Comparison of ENCODE assay signal across 8 cellular contexts in genomic region chrX:48958635-48959094, GRCh38. TPM values are rescaled to one million over a fixed set of nuclear protein-coding genes. Genes with fewer than 3 reads are reported as not detected.
DNase-seq lines count a peak whose midpoint lies in the region; ATAC-seq and TF ChIP-seq lines count a peak whose summit lies in the region.

No MANE protein-coding gene starts in this region.

- H3K9me3 ChIP-seq in CD4-positive, CD25-positive, alpha-beta regulatory T cell (ENCODE audit: control insufficient read depth in 2 of 2, low read length in 2 of 2) = no peaks in the 10 kb centered on the region
- no peaks in the 10 kb centered on the region for H3K9me3 ChIP-seq in neural progenitor cell (ENCODE audit: low read depth)

- peaks cover 14% of the 10 kb centered on the region for H3K36me3 ChIP-seq in CD4-positive, CD25-positive, alpha-beta regulatory T cell (ENCODE audit: control insufficient read depth, insufficient read depth, low read length)
- H3K36me3 ChIP-seq in neural progenitor cell = no peaks in the 10 kb centered on the region

- peaks cover 3% of the 10 kb centered on the region for H3K36me3 Mint-ChIP-seq in CD4-positive, CD25-positive, alpha-beta regulatory T cell
- H3K36me3 Mint-ChIP-seq in neural progenitor cell = peaks cover 3% of the 10 kb centered on the region

- H3K4me3 ChIP-seq in CD4-positive, CD25-positive, alpha-beta regulatory T cell (ENCODE audit: low read depth, low read length) = peak overlapping the region; percentile 72
- H3K4me3 ChIP-seq in fibroblast of pulmonary artery (replicated peaks; ENCODE audit: low read depth, low read length) = peak overlapping the region; percentile 69
- peak overlapping the region; percentile 60 for H3K4me3 ChIP-seq in neural progenitor cell

- no peaks in the 10 kb centered on the region for H3K9me3 Mint-ChIP-seq in CD4-positive, CD25-positive, alpha-beta regulatory T cell
- peaks cover 22% of the 10 kb centered on the region for H3K9me3 Mint-ChIP-seq in neural progenitor cell

- peak overlapping the region; percentile 94 to 99 (median 98) for H3K4me3 Mint-ChIP-seq in CD4-positive, CD25-positive, alpha-beta regulatory T cell
- peak overlapping the region; percentile 99 for H3K4me3 Mint-ChIP-seq in neural progenitor cell

- H3K79me2 ChIP-seq in neural progenitor cell (ENCODE audit: low read depth) = peaks cover 35% of the 10 kb centered on the region

- no peaks in the 10 kb centered on the region for H3K27me3 ChIP-seq in CD4-positive, CD25-positive, alpha-beta regulatory T cell (ENCODE audit: control insufficient read depth, insufficient read depth, low read length)
- no peaks in the 10 kb centered on the region for H3K27me3 ChIP-seq in neural progenitor cell

- H3K4me1 Mint-ChIP-seq in CD4-positive, CD25-positive, alpha-beta regulatory T cell = peaks cover 0 to 42% (median 23%) of the 10 kb centered on the region in 4 donors
- H3K4me1 Mint-ChIP-seq in neural progenitor cell = peaks cover 17% of the 10 kb centered on the region

- peak overlapping the region; percentile 92 to 100 (median 100) for H3K27ac Mint-ChIP-seq in CD4-positive, CD25-positive, alpha-beta regulatory T cell
- peak overlapping the region; percentile 72 for H3K27ac Mint-ChIP-seq in neural progenitor cell

- peaks cover 37% of the 10 kb centered on the region for H3K4me1 ChIP-seq in CD4-positive, CD25-positive, alpha-beta regulatory T cell (ENCODE audit: control insufficient read depth, insufficient read depth, low read length, poor library complexity, severe bottlenecking)
- H3K4me1 ChIP-seq in neural progenitor cell = no peaks in the 10 kb centered on the region

- H3K27ac ChIP-seq in CD4-positive, CD25-positive, alpha-beta regulatory T cell (ENCODE audit: insufficient read depth, low read length, poor library complexity, severe bottlenecking) = peak overlapping the region; percentile 99
- peak overlapping the region; percentile 23 for H3K27ac ChIP-seq in neural progenitor cell

- H3F3A ChIP-seq in neural progenitor cell (ENCODE audit: low read depth) = peaks cover 6% of the 10 kb centered on the region

- peaks cover 18% of the 10 kb centered on the region for H3K27me3 Mint-ChIP-seq in CD4-positive, CD25-positive, alpha-beta regulatory T cell
- peaks cover 12% of the 10 kb centered on the region for H3K27me3 Mint-ChIP-seq in neural progenitor cell (ENCODE audit: insufficient read depth, low read depth)

- H4K20me1 ChIP-seq in neural progenitor cell (ENCODE audit: low read depth) = peaks cover 11% of the 10 kb centered on the region

- no peak for ATAC-seq in CD4-positive, CD25-positive, alpha-beta regulatory T cell (ENCODE audit: low read depth in 2 of 2)
- no peak for ATAC-seq in HG03469 (IDR thresholded peaks at IDR 0.05; ENCODE audit: unreplicated experiment)

- peak in 1 of 3 donors; percentile 42 for DNase-seq in CD4-positive, CD25-positive, alpha-beta regulatory T cell
- DNase-seq in HuH-7.5 (ENCODE audit: low spot score) (peak; percentile 39), fibroblast of pulmonary artery (ENCODE audit: low read depth) (peak; percentile 56), neural progenitor cell (ENCODE audit: low spot score) (peak; percentile 52), DMS79 (lab: John Stamatoyannopoulos, UW) (no peak)
- DNase-seq in activated CD8-positive, alpha-beta memory T cell treated with anti-CD3 and anti-CD28 coated beads, Interleukin-2, amount 50 U/mL, for 48 hours = peak; percentile 57
- DNase-seq in stimulated activated CD4-positive, alpha-beta T cell treated with anti-CD3 and anti-CD28 coated beads, Interleukin-4, amount 100 ng/mL, for 4 hours = no peak

- H3K4me2 ChIP-seq in neural progenitor cell = peak overlapping the region; percentile 73

- peak overlapping the region; percentile 50 for H3K9ac ChIP-seq in neural progenitor cell

- TF ChIP-seq CTCF in fibroblast of pulmonary artery (IDR thresholded peaks at IDR 0.05; ENCODE audit: low read length, missing control alignments) (no peak), neural progenitor cell (IDR thresholded peaks at IDR 0.05) (no peak)

- H2AFZ ChIP-seq in neural progenitor cell (replicated peaks) = peak overlapping the region; percentile 7

RNA-seq across cellular contexts. Expression of gene OTUD5, which starts 1.3 kb away (rescaled TPM):
- total RNA-seq in CD4-positive, CD25-positive, alpha-beta regulatory T cell = 110 TPM
- 10 to 100 TPM; 20.2 to 38.2 (median 26.4) TPM for polyA plus RNA-seq in CD4-positive, CD25-positive, alpha-beta regulatory T cell
- 38.6 and 46.3 TPM in 2 replicates for total RNA-seq in neural progenitor cell (ENCODE audit: low replicate concordance)

RNA-seq across cellular contexts. Expression of gene KCND1, which starts 13.0 kb away (rescaled TPM):
- total RNA-seq in CD4-positive, CD25-positive, alpha-beta regulatory T cell = 2.3 TPM
- polyA plus RNA-seq in CD4-positive, CD25-positive, alpha-beta regulatory T cell = under 1 TPM; 0.05 to 0.11 (median 0.07) TPM
- total RNA-seq in neural progenitor cell (ENCODE audit: low replicate concordance) = 0.39 and 1.4 TPM in 2 replicates

RNA-seq across cellular contexts. Expression of gene PIM2, which starts 39.8 kb away (rescaled TPM):
- total RNA-seq in CD4-positive, CD25-positive, alpha-beta regulatory T cell = 391 TPM
- polyA plus RNA-seq in CD4-positive, CD25-positive, alpha-beta regulatory T cell = 100 to 1,000 TPM; 475 to 549 (median 501) TPM
- 14.7 and 16.6 TPM in 2 replicates for total RNA-seq in neural progenitor cell (ENCODE audit: low replicate concordance)

RNA-seq across cellular contexts. Expression of gene GRIPAP1, which starts 43.4 kb away (rescaled TPM):
- 126 TPM for total RNA-seq in CD4-positive, CD25-positive, alpha-beta regulatory T cell
- 10 to 100 TPM in 1 of 4 donors, 1 to 10 TPM in 3; 8.3 to 10.6 (median 9.2) TPM for polyA plus RNA-seq in CD4-positive, CD25-positive, alpha-beta regulatory T cell
- total RNA-seq in neural progenitor cell (ENCODE audit: low replicate concordance) = 30.1 and 38.9 TPM in 2 replicates

RNA-seq across cellular contexts. Expression of gene SLC35A2, which starts 47.2 kb away (rescaled TPM):
- 50.0 TPM for total RNA-seq in CD4-positive, CD25-positive, alpha-beta regulatory T cell
- 10 to 100 TPM in 2 of 4 donors, 1 to 10 TPM in 2; 7.4 to 13.8 (median 9.0) TPM for polyA plus RNA-seq in CD4-positive, CD25-positive, alpha-beta regulatory T cell
- total RNA-seq in neural progenitor cell (ENCODE audit: low replicate concordance) = 8.6 and 11.7 TPM in 2 replicates

Comparison
In these comparisons a context has a peak if more than half of its experiments do, and no peak if none do; other contexts are left out.
1. DNase-seq: peak in HuH-7.5 (single experiment), activated CD8-positive, alpha-beta memory T cell treated with anti-CD3 and anti-CD28 coated beads, Interleukin-2, amount 50 U/mL, for 48 hours (single experiment), fibroblast of pulmonary artery (single experiment) and neural progenitor cell (single experiment); none in DMS79 (single experiment) and stimulated activated CD4-positive, alpha-beta T cell treated with anti-CD3 and anti-CD28 coated beads, Interleukin-4, amount 100 ng/mL, for 4 hours (0 of 2).
2. RNA of gene PIM2, which starts 39.8 kb away (total RNA-seq): 391 TPM in CD4-positive, CD25-positive, alpha-beta regulatory T cell (single experiment); 14.7 to 16.6 TPM in neural progenitor cell; every median in the first group is over 10 times any median in the second.
3. Peak in every context shown above with its lines, with median percentiles within 50 percentile points of each other: H3K4me3 ChIP-seq.